In genomic region chr12:7434670-7435069, GRCh38 we compare ENCODE assay signal across 1 cellular context.
TF ChIP-seq lines count a peak whose summit lies in the region.

No MANE protein-coding gene starts in this region.

TF ChIP-seq in IMR-90, 13 proteins besides CTCF, POLR2A, EP300 and RAD21:
- no peak for TF ChIP-seq USF2 (IDR thresholded peaks at IDR 0.05; ENCODE audit: low read depth, low read length)
TF ChIP-seq in IMR-90: peak in this region for 0.
